ENCODE assay signal across 9 cellular contexts in genomic region chr19:17751103-17751911, GRCh38. TPM values are rescaled to one million over a fixed set of nuclear protein-coding genes. Genes with fewer than 3 reads are reported as not detected.
DNase-seq lines count a peak whose midpoint lies in the region; ATAC-seq and TF ChIP-seq lines count a peak whose summit lies in the region.
"Had no signal": no experiment of that assay in that cellular context is flagged by ENCODE, and none has a peak within 500 bp of the region (broad histone marks: within the 10 kb centered on the region; RNA-seq: fewer than 3 reads in every experiment).

FCHO1 (plus strand) TSS chr19:17751477; CDS start chr19:17755165, 3,688 bp downstream.

- no peaks in the 10 kb centered on the region for H3K4me1 Mint-ChIP-seq in mesothelial cell of epicardium

- 57% methylated on average over 27 of the region's 28 CpGs for WGBS in prostate gland

- H3K27ac ChIP-seq in prostate gland = no peak within 1 kb of the TSS

- ATAC-seq in GM19324 (IDR thresholded peaks at IDR 0.05; ENCODE audit: low FRiP score, unreplicated experiment) = peak; percentile 32
- ATAC-seq in left ventricle myocardium superior = peak; percentile 21
- ATAC-seq in GM21576 (IDR thresholded peaks at IDR 0.05; ENCODE audit: unreplicated experiment) = no peak

- intact Hi-C loops in left ventricle myocardium superior (cut with micrococcal nuclease) = no loop called here
- intact Hi-C loops in prostate gland (cut with DNase I) = no loop called here

- no peak within 1 kb of the TSS for H3K4me3 Mint-ChIP-seq in mesothelial cell of epicardium

- H3K27me3 Mint-ChIP-seq in mesothelial cell of epicardium (ENCODE audit: low read depth) = peaks cover 13% of the 10 kb centered on the region

- no peaks in the 10 kb centered on the region for H3K36me3 Mint-ChIP-seq in mesothelial cell of epicardium

- no peak within 1 kb of the TSS for H3K27ac Mint-ChIP-seq in mesothelial cell of epicardium

- H3K36me3 ChIP-seq in prostate gland = no peaks in the 10 kb centered on the region

- TF ChIP-seq POLR2A in prostate gland (IDR thresholded peaks at IDR 0.05) = no peak

- no peak within 1 kb of the TSS for H3K4me3 ChIP-seq in prostate gland
- H3K4me3 ChIP-seq: lung had no signal

- no peaks in the 10 kb centered on the region for H3K9me3 ChIP-seq in prostate gland

- H3K9me3 Mint-ChIP-seq in mesothelial cell of epicardium = no peaks in the 10 kb centered on the region

- DNase-seq in NK-92 treated with Interleukin-12 subunit alpha and Interleukin-12 subunit beta, amount 100 ng/mL, for 24 hours (lab: John Stamatoyannopoulos, UW) = peak; percentile 91
- peak; percentile 84 for DNase-seq in activated T-cell treated with anti-CD3 and anti-CD28 coated beads for 4 hours
- DNase-seq in left ventricle myocardium superior = peak; percentile 50
- peak; percentile 77 to 85 for DNase-seq in stimulated activated CD8-positive, alpha-beta memory T cell treated with anti-CD3 and anti-CD28 coated beads, Interleukin-15, amount 100 ng/mL, for 4 hours (ENCODE audit: low read depth in 2 of 2)
- no peak for DNase-seq in mesothelial cell of epicardium (ENCODE audit: low spot score in 2 of 2, unreplicated experiment in 2 of 2)
- no peak for DNase-seq in prostate gland (ENCODE audit: low spot score)

- TF ChIP-seq CTCF in mesothelial cell of epicardium (IDR thresholded peaks at IDR 0.05; ENCODE audit: unreplicated experiment) = no peak
- no peak for TF ChIP-seq CTCF in prostate gland (IDR thresholded peaks at IDR 0.05)

- H3K4me1 ChIP-seq in prostate gland (replicated peaks) = no peaks in the 10 kb centered on the region

- no peaks in the 10 kb centered on the region for H3K27me3 ChIP-seq in prostate gland (replicated peaks; ENCODE audit: insufficient read depth)

RNA-seq across cellular contexts. Expression of gene FCHO1, which starts in this region (rescaled TPM):
- total RNA-seq in left ventricle myocardium superior (0.97 TPM), mesothelial cell of epicardium (3.8 to 6.2 TPM (median 4.6 TPM) in 3 replicates), prostate gland (10 to 100 TPM in 1 of 2 donors, 1 to 10 TPM in 1; 1.3 to 10.7 TPM)

Comparison
In these comparisons a context has a peak if more than half of its experiments do, and no peak if none do; other contexts are left out.
1. Peak in DNase-seq and ATAC-seq in left ventricle myocardium superior; RNA of the gene not detected or under 1 TPM.
2. DNase-seq: peak in NK-92 treated with Interleukin-12 subunit alpha and Interleukin-12 subunit beta, amount 100 ng/mL, for 24 hours (single experiment), activated T-cell treated with anti-CD3 and anti-CD28 coated beads for 4 hours (single experiment) and stimulated activated CD8-positive, alpha-beta memory T cell treated with anti-CD3 and anti-CD28 coated beads, Interleukin-15, amount 100 ng/mL, for 4 hours (2 of 2); none in mesothelial cell of epicardium (0 of 2) and prostate gland (single experiment).